In genomic region chr14:81018714-81019512, GRCh38 we compare ENCODE assay signal across 1 cellular context.
TF ChIP-seq lines count a peak whose summit lies in the region.

No MANE protein-coding gene starts in this region.

TF ChIP-seq in H1, 55 proteins besides CTCF, POLR2A, EP300 and RAD21:
- TF ChIP-seq ATF2 (IDR thresholded peaks at IDR 0.05; ENCODE audit: low read length), result no peak
- TF ChIP-seq MAX (IDR thresholded peaks at IDR 0.05), result no peak
- TF ChIP-seq SRF (IDR thresholded peaks at IDR 0.05; ENCODE audit: low read depth, low read length), result no peak
- no peak for TF ChIP-seq GTF2F1 (IDR thresholded peaks at IDR 0.05; ENCODE audit: borderline replicate concordance, low read depth, low read length)
- no peak for TF ChIP-seq POLR2AphosphoS5 (IDR thresholded peaks at IDR 0.05; ENCODE audit: low read depth, low read length)
- TF ChIP-seq TCF12 (IDR thresholded peaks at IDR 0.05; ENCODE audit: low read depth, low read length), result no peak
- TF ChIP-seq CHD7 (IDR thresholded peaks at IDR 0.05; ENCODE audit: insufficient replicate concordance, low read length), result no peak
- no peak for TF ChIP-seq KDM1A (IDR thresholded peaks at IDR 0.05; ENCODE audit: borderline replicate concordance, low read length)
